2 cellular contexts compared by ENCODE assay signal in the genomic region with DNA sequence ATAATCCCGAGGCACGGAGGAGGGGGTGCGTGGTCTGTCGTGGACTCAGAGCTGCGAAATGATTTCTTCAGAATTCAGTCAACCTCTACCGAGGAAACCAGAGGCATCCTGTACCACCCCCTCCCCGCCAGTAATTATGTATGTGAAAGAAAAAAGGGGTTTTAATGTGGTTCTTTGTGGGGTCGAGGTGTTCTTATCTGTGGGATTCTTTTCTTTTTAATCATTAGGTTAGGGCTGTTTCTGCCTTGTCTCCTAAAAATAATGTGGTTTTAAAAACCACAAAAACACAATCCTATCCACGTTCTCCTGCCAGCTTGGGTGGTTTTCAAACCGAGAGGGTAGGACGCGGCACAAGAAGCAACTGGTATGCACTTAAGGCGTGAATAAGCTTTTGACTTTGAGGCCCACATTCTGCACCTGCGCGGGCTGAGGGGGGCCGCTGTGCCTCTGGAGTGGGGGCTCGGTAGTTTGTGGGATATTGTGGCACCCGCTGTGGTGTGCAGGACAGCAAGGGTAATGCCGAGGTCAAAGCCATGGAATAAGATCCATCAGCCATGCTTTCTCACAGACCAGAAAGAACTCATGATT.
TF ChIP-seq lines count a peak whose summit lies in the region.

No MANE protein-coding gene starts in this region.

TF ChIP-seq in SK-N-SH, 30 proteins besides CTCF, POLR2A, EP300 and RAD21 (continued from another document):
- TF ChIP-seq GABPA (IDR thresholded peaks at IDR 0.05; ENCODE audit: low read depth), result no peak
- no peak for TF ChIP-seq RCOR1 (IDR thresholded peaks at IDR 0.05; ENCODE audit: low read length)
- no peak for TF ChIP-seq POLR2AphosphoS5 (IDR thresholded peaks at IDR 0.05; ENCODE audit: low read depth, low read length)
- TF ChIP-seq, protein P1, sequence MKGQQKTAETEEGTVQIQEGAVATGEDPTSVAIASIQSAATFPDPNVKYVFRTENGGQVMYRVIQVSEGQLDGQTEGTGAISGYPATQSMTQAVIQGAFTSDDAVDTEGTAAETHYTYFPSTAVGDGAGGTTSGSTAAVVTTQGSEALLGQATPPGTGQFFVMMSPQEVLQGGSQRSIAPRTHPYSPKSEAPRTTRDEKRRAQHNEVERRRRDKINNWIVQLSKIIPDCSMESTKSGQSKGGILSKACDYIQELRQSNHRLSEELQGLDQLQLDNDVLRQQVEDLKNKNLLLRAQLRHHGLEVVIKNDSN (IDR thresholded peaks at IDR 0.05; ENCODE audit: borderline replicate concordance, low read depth), result no peak
- TF ChIP-seq JUND (IDR thresholded peaks at IDR 0.05), result no peak
- TF ChIP-seq TEAD4 (IDR thresholded peaks at IDR 0.05; ENCODE audit: borderline replicate concordance, insufficient read depth), result no peak
- no peak for TF ChIP-seq TAF1 (IDR thresholded peaks at IDR 0.05; ENCODE audit: borderline replicate concordance, low read depth, low read length)
- no peak for TF ChIP-seq FOXM1 (IDR thresholded peaks at IDR 0.05; ENCODE audit: low read depth)
- TF ChIP-seq GATA2 (CRISPR knock-in tag; IDR thresholded peaks at IDR 0.05), result no peak

TF ChIP-seq in SK-N-SH treated with all-trans-retinoic acid at 6 μM for 48 hours, 23 proteins besides CTCF, POLR2A, EP300 and RAD21 (continued from another document):
- TF ChIP-seq, protein P2, sequence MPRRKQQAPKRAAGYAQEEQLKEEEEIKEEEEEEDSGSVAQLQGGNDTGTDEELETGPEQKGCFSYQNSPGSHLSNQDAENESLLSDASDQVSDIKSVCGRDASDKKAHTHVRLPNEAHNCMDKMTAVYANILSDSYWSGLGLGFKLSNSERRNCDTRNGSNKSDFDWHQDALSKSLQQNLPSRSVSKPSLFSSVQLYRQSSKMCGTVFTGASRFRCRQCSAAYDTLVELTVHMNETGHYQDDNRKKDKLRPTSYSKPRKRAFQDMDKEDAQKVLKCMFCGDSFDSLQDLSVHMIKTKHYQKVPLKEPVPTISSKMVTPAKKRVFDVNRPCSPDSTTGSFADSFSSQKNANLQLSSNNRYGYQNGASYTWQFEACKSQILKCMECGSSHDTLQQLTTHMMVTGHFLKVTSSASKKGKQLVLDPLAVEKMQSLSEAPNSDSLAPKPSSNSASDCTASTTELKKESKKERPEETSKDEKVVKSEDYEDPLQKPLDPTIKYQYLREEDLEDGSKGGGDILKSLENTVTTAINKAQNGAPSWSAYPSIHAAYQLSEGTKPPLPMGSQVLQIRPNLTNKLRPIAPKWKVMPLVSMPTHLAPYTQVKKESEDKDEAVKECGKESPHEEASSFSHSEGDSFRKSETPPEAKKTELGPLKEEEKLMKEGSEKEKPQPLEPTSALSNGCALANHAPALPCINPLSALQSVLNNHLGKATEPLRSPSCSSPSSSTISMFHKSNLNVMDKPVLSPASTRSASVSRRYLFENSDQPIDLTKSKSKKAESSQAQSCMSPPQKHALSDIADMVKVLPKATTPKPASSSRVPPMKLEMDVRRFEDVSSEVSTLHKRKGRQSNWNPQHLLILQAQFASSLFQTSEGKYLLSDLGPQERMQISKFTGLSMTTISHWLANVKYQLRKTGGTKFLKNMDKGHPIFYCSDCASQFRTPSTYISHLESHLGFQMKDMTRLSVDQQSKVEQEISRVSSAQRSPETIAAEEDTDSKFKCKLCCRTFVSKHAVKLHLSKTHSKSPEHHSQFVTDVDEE (CRISPR knock-in tag; IDR thresholded peaks at IDR 0.05), result no peak
- TF ChIP-seq ZNF565 (CRISPR knock-in tag; conservative IDR thresholded peaks at IDR 0.05; ENCODE audit: low read depth) (no peak), SNAI2 (CRISPR knock-in tag; IDR thresholded peaks at IDR 0.05) (no peak), ZNF70 (CRISPR knock-in tag; IDR thresholded peaks at IDR 0.05) (no peak), PPARA (CRISPR knock-in tag; IDR thresholded peaks at IDR 0.05; ENCODE audit: borderline replicate concordance) (no peak)
- TF ChIP-seq, protein P3, sequence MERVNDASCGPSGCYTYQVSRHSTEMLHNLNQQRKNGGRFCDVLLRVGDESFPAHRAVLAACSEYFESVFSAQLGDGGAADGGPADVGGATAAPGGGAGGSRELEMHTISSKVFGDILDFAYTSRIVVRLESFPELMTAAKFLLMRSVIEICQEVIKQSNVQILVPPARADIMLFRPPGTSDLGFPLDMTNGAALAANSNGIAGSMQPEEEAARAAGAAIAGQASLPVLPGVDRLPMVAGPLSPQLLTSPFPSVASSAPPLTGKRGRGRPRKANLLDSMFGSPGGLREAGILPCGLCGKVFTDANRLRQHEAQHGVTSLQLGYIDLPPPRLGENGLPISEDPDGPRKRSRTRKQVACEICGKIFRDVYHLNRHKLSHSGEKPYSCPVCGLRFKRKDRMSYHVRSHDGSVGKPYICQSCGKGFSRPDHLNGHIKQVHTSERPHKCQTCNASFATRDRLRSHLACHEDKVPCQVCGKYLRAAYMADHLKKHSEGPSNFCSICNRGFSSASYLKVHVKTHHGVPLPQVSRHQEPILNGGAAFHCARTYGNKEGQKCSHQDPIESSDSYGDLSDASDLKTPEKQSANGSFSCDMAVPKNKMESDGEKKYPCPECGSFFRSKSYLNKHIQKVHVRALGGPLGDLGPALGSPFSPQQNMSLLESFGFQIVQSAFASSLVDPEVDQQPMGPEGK (CRISPR knock-in tag; IDR thresholded peaks at IDR 0.05; ENCODE audit: borderline replicate concordance), result no peak
- TF ChIP-seq, protein P4, sequence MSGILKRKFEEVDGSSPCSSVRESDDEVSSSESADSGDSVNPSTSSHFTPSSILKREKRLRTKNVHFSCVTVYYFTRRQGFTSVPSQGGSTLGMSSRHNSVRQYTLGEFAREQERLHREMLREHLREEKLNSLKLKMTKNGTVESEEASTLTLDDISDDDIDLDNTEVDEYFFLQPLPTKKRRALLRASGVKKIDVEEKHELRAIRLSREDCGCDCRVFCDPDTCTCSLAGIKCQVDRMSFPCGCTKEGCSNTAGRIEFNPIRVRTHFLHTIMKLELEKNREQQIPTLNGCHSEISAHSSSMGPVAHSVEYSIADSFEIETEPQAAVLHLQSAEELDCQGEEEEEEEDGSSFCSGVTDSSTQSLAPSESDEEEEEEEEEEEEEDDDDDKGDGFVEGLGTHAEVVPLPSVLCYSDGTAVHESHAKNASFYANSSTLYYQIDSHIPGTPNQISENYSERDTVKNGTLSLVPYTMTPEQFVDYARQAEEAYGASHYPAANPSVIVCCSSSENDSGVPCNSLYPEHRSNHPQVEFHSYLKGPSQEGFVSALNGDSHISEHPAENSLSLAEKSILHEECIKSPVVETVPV (CRISPR knock-in tag; IDR thresholded peaks at IDR 0.05), result no peak
